10 cellular contexts compared by ENCODE assay signal in genomic region chr10:42637142-42637541, GRCh38. TPM values are rescaled to one million over a fixed set of nuclear protein-coding genes. Genes with fewer than 3 reads are reported as not detected.
A peak's percentile ranks its signal among the peaks of the same experiment; 100 is the strongest.
DNase-seq lines count a peak whose midpoint lies in the region; ATAC-seq, FAIRE-seq and TF ChIP-seq lines count a peak whose summit lies in the region.
"Had no signal": no experiment of that assay in that cellular context is flagged by ENCODE, and none has a peak within 500 bp of the region (broad histone marks: within the 10 kb centered on the region; RNA-seq: fewer than 3 reads in every experiment).

No MANE protein-coding gene starts in this region.

- CTCF ChIA-PET in HEK293T (lab: Yijun Ruan, JAX): interaction anchor here (0.7 kb wide), 1 partner anchor 12 kb away, joined by 4 read pairs; no protein-coding TSS in a partner anchor

- FAIRE-seq in small intestine (lab: Jason Lieb, UNC): no peak

- H3K4me1 ChIP-seq in heart left ventricle: peaks cover 0 to 11% (median 6%) of the 10 kb centered on the region in 12 donors
- peaks cover 0 to 12% (median 5%) of the 10 kb centered on the region in 9 donors for H3K4me1 ChIP-seq in heart right ventricle
- peaks cover 61% of the 10 kb centered on the region for H3K4me1 ChIP-seq in body of pancreas
- no peaks in the 10 kb centered on the region for H3K4me1 ChIP-seq in mesodermal cell (ENCODE audit: control insufficient read depth, insufficient read depth, low read length, poor library complexity, severe bottlenecking)
- peaks cover 0 to 3% of the 10 kb centered on the region in 2 donors for H3K4me1 ChIP-seq in small intestine (ENCODE audit: control insufficient read depth in 2 of 2, insufficient read depth in 1 of 2, low read depth in 1 of 2, low read length in 1 of 2)

- no peaks in the 10 kb centered on the region for H3K27me3 ChIP-seq in heart left ventricle
- no peaks in the 10 kb centered on the region for H3K27me3 ChIP-seq in heart right ventricle
- H3K27me3 ChIP-seq in body of pancreas: no peaks in the 10 kb centered on the region
- no peaks in the 10 kb centered on the region for H3K27me3 ChIP-seq in small intestine (ENCODE audit: control insufficient read depth in 2 of 2, insufficient read depth in 2 of 2, low read length in 2 of 2)

- POLR2A ChIA-PET in HEK293T (lab: Yijun Ruan, JAX): no interaction called here

- ATAC-seq in heart left ventricle: no peak
- no peak for ATAC-seq in heart right ventricle
- ATAC-seq in body of pancreas: no peak

- DNase-seq in heart left ventricle (no peak), heart right ventricle (no peak), body of pancreas (no peak), HEK293T (ENCODE audit: extremely low spot score) (no peak), small intestine (no peak), NCI-H510A treated with DMSO at 0.1 percent for 48 hours (lab: John Stamatoyannopoulos, UW) (no peak)
- no peak for DNase-seq in activated CD4-positive, CD25-positive, alpha-beta regulatory T cell treated with anti-CD3 and anti-CD28 coated beads, Interleukin-2, amount 50 U/mL, for 72 hours
- DNase-seq: central memory CD4-positive, alpha-beta T cell; DMS53 had no signal

- WGBS in heart left ventricle, 4 donors: 76 to 89% (median 85%) methylated on average over 3 of the region's 3 CpGs
- WGBS in heart right ventricle, 2 donors: 78 to 84% methylated on average over 3 of the region's 3 CpGs
- WGBS in body of pancreas, 2 donors: 5 to 11% methylated on average over 3 of the region's 3 CpGs
- WGBS in mesodermal cell (ENCODE audit: insufficient coverage in 2 of 2), 2 experiments: 100% methylated on average over 1 of the region's 3 CpGs; no CpG with 5 or more reads in 1 of the 2 experiments
- 7 to 60% (median 41%) methylated on average over 3 of the region's 3 CpGs for WGBS in small intestine, 3 donors

- no peak for TF ChIP-seq CTCF in heart left ventricle (IDR thresholded peaks at IDR 0.05)
- TF ChIP-seq CTCF in heart right ventricle (IDR thresholded peaks at IDR 0.05): no peak
- no peak for TF ChIP-seq CTCF in body of pancreas (IDR thresholded peaks at IDR 0.05)

- H3K36me3 ChIP-seq in heart left ventricle (peaks cover 0 to 16% (median 5%) of the 10 kb centered on the region in 9 donors), heart right ventricle (peaks cover 0 to 22% (median 0%) of the 10 kb centered on the region in 9 donors), body of pancreas (replicated peaks in 1 of 2; ENCODE audit: insufficient read depth in 1 of 2, low read depth in 2 of 2) (peaks cover 0 to 2% of the 10 kb centered on the region in 2 donors), mesodermal cell (ENCODE audit: control insufficient read depth, insufficient read depth, low read length) (peaks cover 24% of the 10 kb centered on the region), small intestine (ENCODE audit: control insufficient read depth in 2 of 2, insufficient read depth in 2 of 2, low read length in 2 of 2) (peaks cover 1 to 2% of the 10 kb centered on the region in 2 donors)

- H3K9me3 ChIP-seq in heart left ventricle (no peaks in the 10 kb centered on the region), heart right ventricle (no peaks in the 10 kb centered on the region), body of pancreas (no peaks in the 10 kb centered on the region), mesodermal cell (ENCODE audit: control insufficient read depth, low read length) (no peaks in the 10 kb centered on the region), small intestine (ENCODE audit: control insufficient read depth, low read depth) (no peaks in the 10 kb centered on the region)

- TF ChIP-seq POLR2A in heart left ventricle (IDR thresholded peaks at IDR 0.05) (no peak), body of pancreas (IDR thresholded peaks at IDR 0.05) (no peak)

- intact Hi-C loops in heart left ventricle (cut with DNase I) (loop anchor here in 5 of 10 donors (5.0 to 10.0 kb wide), 5 partner anchors 80 to 148 kb away; partner anchors contain the start of gene BMS1 (in 3 of the 5)), heart right ventricle (cut with DNase I) (loop anchor here in 2 of 10 donors (5.0 to 10.0 kb wide), 2 partner anchors 82 to 85 kb away; no protein-coding TSS in a partner anchor), body of pancreas (cut with DNase I) (loop anchor here (10.0 kb wide), 1 partner anchor 82 kb away; no protein-coding TSS in a partner anchor)

- H3K27ac ChIP-seq in heart left ventricle (peak overlapping the region in 7 of 12 donors; percentile 86 to 98 (median 94)), heart right ventricle (peak overlapping the region in 5 of 10 donors; percentile 92 to 95 (median 94)), body of pancreas (peak overlapping the region; percentile 90 to 100 (median 96)), mesodermal cell (ENCODE audit: low read depth, low read length, severe bottlenecking) (no peak overlapping the region), small intestine (ENCODE audit: low read depth in 1 of 2, low read length in 1 of 2) (no peak overlapping the region)

- H3K4me3 ChIP-seq in heart left ventricle (peak overlapping the region in 5 of 12 donors; percentile 85 to 87 (median 85)), heart right ventricle (peak overlapping the region in 3 of 10 donors; percentile 84 to 88 (median 85)), body of pancreas (peak overlapping the region; percentile 21 to 67), mesodermal cell (ENCODE audit: extremely low read depth, insufficient read depth, low read length, poor library complexity, severe bottlenecking) (peak overlapping the region; percentile 73), small intestine (ENCODE audit: low read depth in 1 of 2, low read length in 2 of 2) (peak overlapping the region in 1 of 2 donors; percentile 26)

TF ChIP-seq in HEK293T, 16 proteins besides CTCF, POLR2A, EP300 and RAD21:
- TF ChIP-seq CTBP1 (IDR thresholded peaks at IDR 0.05; ENCODE audit: borderline replicate concordance) (no peak), ZNF384 (IDR thresholded peaks at IDR 0.05) (no peak), TARDBP (IDR thresholded peaks at IDR 0.05) (no peak), FOXK2 (IDR thresholded peaks at IDR 0.05) (no peak), HDGF (IDR thresholded peaks at IDR 0.05; ENCODE audit: borderline replicate concordance) (no peak), SUZ12 (IDR thresholded peaks at IDR 0.05) (no peak), FOXA1 (IDR thresholded peaks at IDR 0.05) (no peak), PKNOX1 (IDR thresholded peaks at IDR 0.05) (no peak), NFRKB (IDR thresholded peaks at IDR 0.05) (no peak), L3MBTL2 (conservative IDR thresholded peaks at IDR 0.05) (no peak), SP1 (IDR thresholded peaks at IDR 0.05) (no peak), BHLHE40 (IDR thresholded peaks at IDR 0.05; ENCODE audit: borderline replicate concordance) (no peak), FOXM1 (IDR thresholded peaks at IDR 0.05; ENCODE audit: borderline replicate concordance) (no peak), LEF1 (IDR thresholded peaks at IDR 0.05; ENCODE audit: borderline replicate concordance) (no peak), ELF4 (IDR thresholded peaks at IDR 0.05) (no peak), ARNT (IDR thresholded peaks at IDR 0.05) (no peak)

RNA-seq across cellular contexts. Expression of gene ZNF33B, which starts 1.2 kb away (rescaled TPM):
- total RNA-seq in heart left ventricle (10 to 100 TPM in 5 of 9 donors, 1 to 10 TPM in 4; 7.7 to 20.5 (median 10.4) TPM), heart right ventricle (10 to 100 TPM in 9 of 10 donors, 1 to 10 TPM in 1; 9.3 to 19.3 (median 14.2) TPM), body of pancreas (10 to 100 TPM; 27.0 to 82.5 TPM)
- polyA plus RNA-seq in heart left ventricle (1 to 10 TPM; 3.7 to 4.8 TPM), heart right ventricle (1 to 10 TPM; 3.4 to 4.5 TPM), small intestine (10 to 100 TPM in 2 of 3 donors, 1 to 10 TPM in 1; 8.7 to 18.1 (median 14.2) TPM)
- 8.1 TPM for polyA plus RNA-seq in mesodermal cell (2013, experiment 1 of 2)
- polyA plus RNA-seq in mesodermal cell (2013, experiment 2 of 2): 9.9 TPM

Comparison
In these comparisons a context has a peak if more than half of its experiments do, and no peak if none do; other contexts are left out.
1. H3K27ac ChIP-seq: peak in heart left ventricle (7 of 12) and body of pancreas (4 of 4); none in mesodermal cell (single experiment) and small intestine (0 of 2).